12 cellular contexts compared by ENCODE assay signal in genomic region chr11:63843042-63843441, GRCh38. TPM values are rescaled to one million over a fixed set of nuclear protein-coding genes. Genes with fewer than 3 reads are reported as not detected.
DNase-seq lines count a peak whose midpoint lies in the region; ATAC-seq, FAIRE-seq and TF ChIP-seq lines count a peak whose summit lies in the region.
"Had no signal": no experiment of that assay in that cellular context is flagged by ENCODE, and none has a peak within 500 bp of the region (broad histone marks: within the 10 kb centered on the region; RNA-seq: fewer than 3 reads in every experiment).

No MANE protein-coding gene starts in this region.

- H3K4me1 Mint-ChIP-seq in activated CD8-positive, alpha-beta memory T cell treated with anti-CD3 and anti-CD28 coated beads, Interleukin-2, amount 10 ng/mL, durations not matched to agents 7 days and 5 days: peaks cover 59% of the 10 kb centered on the region
- peaks cover 39% of the 10 kb centered on the region for H3K4me1 Mint-ChIP-seq in astrocyte (ENCODE audit: low read depth, unreplicated experiment)

- no peaks in the 10 kb centered on the region for H3K27me3 ChIP-seq in astrocyte (ENCODE audit: insufficient read depth, low read length)
- no peaks in the 10 kb centered on the region for H3K27me3 ChIP-seq in lower lobe of right lung (ENCODE audit: low read depth)
- no peaks in the 10 kb centered on the region for H3K27me3 ChIP-seq in suprapubic skin
- H3K27me3 ChIP-seq in ascending aorta: no peaks in the 10 kb centered on the region

- H3K4me3 Mint-ChIP-seq in activated CD8-positive, alpha-beta memory T cell treated with anti-CD3 and anti-CD28 coated beads, Interleukin-2, amount 10 ng/mL, durations not matched to agents 7 days and 5 days: no peak overlapping the region
- peak overlapping the region; percentile 8 for H3K4me3 Mint-ChIP-seq in astrocyte (ENCODE audit: unreplicated experiment)
- H3K4me3 Mint-ChIP-seq: activated CD4-positive, alpha-beta memory T cell treated with anti-CD3 and anti-CD28 coated beads, Interleukin-2, amount 10 ng/mL, durations not matched to agents 7 days and 5 days had no signal

- TF ChIP-seq CTCF in astrocyte (IDR thresholded peaks at IDR 0.05; ENCODE audit: insufficient read depth, low read depth, low read length) (no peak), lower lobe of right lung (IDR thresholded peaks at IDR 0.05) (no peak), suprapubic skin (IDR thresholded peaks at IDR 0.05) (no peak), ascending aorta (IDR thresholded peaks at IDR 0.05) (no peak)

- no peaks in the 10 kb centered on the region for H3K9me3 Mint-ChIP-seq in activated CD8-positive, alpha-beta memory T cell treated with anti-CD3 and anti-CD28 coated beads, Interleukin-2, amount 10 ng/mL, durations not matched to agents 7 days and 5 days (ENCODE audit: low read depth)
- no peaks in the 10 kb centered on the region for H3K9me3 Mint-ChIP-seq in astrocyte (ENCODE audit: unreplicated experiment)
- H3K9me3 Mint-ChIP-seq: activated CD4-positive, alpha-beta memory T cell treated with anti-CD3 and anti-CD28 coated beads, Interleukin-2, amount 10 ng/mL, durations not matched to agents 7 days and 5 days had no signal

- H3K27ac Mint-ChIP-seq in activated CD8-positive, alpha-beta memory T cell treated with anti-CD3 and anti-CD28 coated beads, Interleukin-2, amount 10 ng/mL, durations not matched to agents 7 days and 5 days: peak overlapping the region; percentile 47
- peak overlapping the region; percentile 5 for H3K27ac Mint-ChIP-seq in astrocyte (ENCODE audit: unreplicated experiment)
- H3K27ac Mint-ChIP-seq: activated CD4-positive, alpha-beta memory T cell treated with anti-CD3 and anti-CD28 coated beads, Interleukin-2, amount 10 ng/mL, durations not matched to agents 7 days and 5 days had no signal

- CTCF ChIA-PET in activated CD8-positive, alpha-beta memory T cell treated with anti-CD3 and anti-CD28 coated beads, Interleukin-2, amount 10 ng/mL, durations not matched to agents 7 days and 5 days (lab: Charles Lee): no interaction called here

- no peak for DNase-seq in activated CD8-positive, alpha-beta memory T cell treated with anti-CD3 and anti-CD28 coated beads, Interleukin-2, amount 10 ng/mL, durations not matched to agents 7 days and 5 days
- DNase-seq in activated CD8-positive, alpha-beta memory T cell treated with anti-CD3 and anti-CD28 coated beads for 24 hours: no peak
- DNase-seq in astrocyte (ENCODE audit: low read depth): no peak
- DNase-seq in lower lobe of right lung: no peak
- DNase-seq in suprapubic skin (ENCODE audit: low spot score in 2 of 2): no peak
- no peak for DNase-seq in GM12891 (ENCODE audit: insufficient read length, low spot score)
- no peak for DNase-seq in ascending aorta (ENCODE audit: low spot score in 2 of 2)
- DNase-seq: activated CD4-positive, alpha-beta memory T cell treated with anti-CD3 and anti-CD28 coated beads, Interleukin-2, amount 10 ng/mL, durations not matched to agents 7 days and 5 days; OCI-M1 had no signal

- peaks cover 38% of the 10 kb centered on the region for H3K36me3 Mint-ChIP-seq in activated CD8-positive, alpha-beta memory T cell treated with anti-CD3 and anti-CD28 coated beads, Interleukin-2, amount 10 ng/mL, durations not matched to agents 7 days and 5 days
- H3K36me3 Mint-ChIP-seq in astrocyte (ENCODE audit: low read depth, unreplicated experiment): peaks cover 9% of the 10 kb centered on the region

- no peak overlapping the region for H3K27ac ChIP-seq in astrocyte (ENCODE audit: low read depth, low read length)
- H3K27ac ChIP-seq in lower lobe of right lung: peak overlapping the region; percentile 13
- H3K27ac ChIP-seq in suprapubic skin: peak overlapping the region; percentile 62
- H3K27ac ChIP-seq in ascending aorta: no peak overlapping the region

- no peaks in the 10 kb centered on the region for H3K27me3 Mint-ChIP-seq in activated CD8-positive, alpha-beta memory T cell treated with anti-CD3 and anti-CD28 coated beads, Interleukin-2, amount 10 ng/mL, durations not matched to agents 7 days and 5 days
- H3K27me3 Mint-ChIP-seq in astrocyte (ENCODE audit: low read depth, unreplicated experiment): no peaks in the 10 kb centered on the region
- H3K27me3 Mint-ChIP-seq: activated CD4-positive, alpha-beta memory T cell treated with anti-CD3 and anti-CD28 coated beads, Interleukin-2, amount 10 ng/mL, durations not matched to agents 7 days and 5 days had no signal

- peaks cover 86% of the 10 kb centered on the region for H3K79me2 ChIP-seq in astrocyte (ENCODE audit: insufficient read depth, low read length)

- no peak overlapping the region for H2AFZ ChIP-seq in astrocyte (ENCODE audit: low read depth, low read length)

- H3K36me3 ChIP-seq in astrocyte (ENCODE audit: insufficient read depth, low read length): no peaks in the 10 kb centered on the region
- peaks cover 28% of the 10 kb centered on the region for H3K36me3 ChIP-seq in lower lobe of right lung
- H3K36me3 ChIP-seq in suprapubic skin: peaks cover 6% of the 10 kb centered on the region
- H3K36me3 ChIP-seq in ascending aorta: peaks cover 12 to 21% of the 10 kb centered on the region in 2 donors

- no peak for ATAC-seq in activated CD8-positive, alpha-beta memory T cell treated with anti-CD3 and anti-CD28 coated beads, Interleukin-2, amount 10 ng/mL, durations not matched to agents 7 days and 5 days
- ATAC-seq in lower lobe of right lung: no peak
- no peak for ATAC-seq in GM18858 (IDR thresholded peaks at IDR 0.05; ENCODE audit: unreplicated experiment)

- H3K9me3 ChIP-seq in astrocyte (ENCODE audit: insufficient read depth, low read depth, low read length) (no peaks in the 10 kb centered on the region), lower lobe of right lung (no peaks in the 10 kb centered on the region), suprapubic skin (no peaks in the 10 kb centered on the region), ascending aorta (no peaks in the 10 kb centered on the region)

- intact Hi-C loops in lower lobe of right lung (cut with DNase I) (no loop called here), ascending aorta (cut with DNase I) (no loop called here)

- FAIRE-seq in astrocyte (lab: Jason Lieb, UNC): no peak
- no peak for FAIRE-seq in GM12891 (lab: Jason Lieb, UNC)
- FAIRE-seq: keratinocyte had no signal

- H4K20me1 ChIP-seq in astrocyte (ENCODE audit: insufficient read depth, low read length): peaks cover 84% of the 10 kb centered on the region

- WGBS in suprapubic skin: 38% methylated on average over 1 of the region's 1 CpG

- TF ChIP-seq EP300 in suprapubic skin (IDR thresholded peaks at IDR 0.05): no peak

- H3K4me1 ChIP-seq in astrocyte (ENCODE audit: insufficient read depth, low read length) (peaks cover 30% of the 10 kb centered on the region), lower lobe of right lung (peaks cover 84% of the 10 kb centered on the region), suprapubic skin (peaks cover 88% of the 10 kb centered on the region), ascending aorta (peaks cover 3 to 30% of the 10 kb centered on the region in 2 donors)

- H3K4me2 ChIP-seq in astrocyte (ENCODE audit: low read length): no peak overlapping the region

- TF ChIP-seq POLR2A in suprapubic skin (IDR thresholded peaks at IDR 0.05) (no peak), GM12891 (IDR thresholded peaks at IDR 0.05; ENCODE audit: low read depth, low read length) (no peak)

- H3K4me3 ChIP-seq in astrocyte (ENCODE audit: insufficient read depth, low read depth, low read length) (no peak overlapping the region), lower lobe of right lung (no peak overlapping the region), suprapubic skin (no peak overlapping the region), ascending aorta (no peak overlapping the region)
- H3K4me3 ChIP-seq: skin epidermis had no signal

- no peak overlapping the region for H3K9ac ChIP-seq in astrocyte (ENCODE audit: low read length)

TF ChIP-seq in GM12891, 5 proteins besides CTCF, POLR2A, EP300 and RAD21:
- TF ChIP-seq POU2F2 (IDR thresholded peaks at IDR 0.05; ENCODE audit: low read depth, low read length): no peak
- no peak for TF ChIP-seq PAX5 (IDR thresholded peaks at IDR 0.05; ENCODE audit: insufficient read depth, low read length, severe bottlenecking)
- TF ChIP-seq POLR2AphosphoS5 (IDR thresholded peaks at IDR 0.05; ENCODE audit: low read depth, low read length): no peak
- TF ChIP-seq SPI1 (IDR thresholded peaks at IDR 0.05; ENCODE audit: low read depth, low read length): no peak
- no peak for TF ChIP-seq TAF1 (IDR thresholded peaks at IDR 0.05; ENCODE audit: low read depth, low read length)

RNA-seq across cellular contexts. Expression of gene MARK2, which starts 4.1 kb away (rescaled TPM):
- total RNA-seq in activated CD8-positive, alpha-beta memory T cell treated with anti-CD3 and anti-CD28 coated beads, Interleukin-2, amount 10 ng/mL, durations not matched to agents 7 days and 5 days: 10 to 100 TPM; 57.2 to 57.9 TPM
- total RNA-seq in astrocyte: 37.2 and 38.1 TPM in 2 replicates
- 44.9 TPM for total RNA-seq in lower lobe of right lung
- total RNA-seq in suprapubic skin: 10 to 100 TPM; 66.3 to 78.7 (median 71.8) TPM
- 10.9 TPM for polyA plus RNA-seq in GM12891 (2012; ENCODE audit: low read depth, missing spikeins)
- 45.7 TPM for total RNA-seq in ascending aorta

RNA-seq across cellular contexts. Expression of gene SPINDOC, which starts 29.8 kb away (rescaled TPM):
- 10 to 100 TPM; 53.4 to 55.8 TPM for total RNA-seq in activated CD8-positive, alpha-beta memory T cell treated with anti-CD3 and anti-CD28 coated beads, Interleukin-2, amount 10 ng/mL, durations not matched to agents 7 days and 5 days
- total RNA-seq in astrocyte (43.7 and 48.3 TPM in 2 replicates), lower lobe of right lung (21.7 TPM), suprapubic skin (1 to 10 TPM; 3.9 to 9.4 (median 6.3) TPM), ascending aorta (5.0 TPM)
- 17.0 TPM for polyA plus RNA-seq in GM12891 (2012; ENCODE audit: low read depth, missing spikeins)

Comparison
In these comparisons a context has a peak if more than half of its experiments do, and no peak if none do; other contexts are left out.
1. H3K27ac ChIP-seq: peak in lower lobe of right lung (single experiment) and suprapubic skin (single experiment); none in astrocyte (single experiment) and ascending aorta (0 of 2).